ENCODE assay signal across 15 cellular contexts in the genomic region with DNA sequence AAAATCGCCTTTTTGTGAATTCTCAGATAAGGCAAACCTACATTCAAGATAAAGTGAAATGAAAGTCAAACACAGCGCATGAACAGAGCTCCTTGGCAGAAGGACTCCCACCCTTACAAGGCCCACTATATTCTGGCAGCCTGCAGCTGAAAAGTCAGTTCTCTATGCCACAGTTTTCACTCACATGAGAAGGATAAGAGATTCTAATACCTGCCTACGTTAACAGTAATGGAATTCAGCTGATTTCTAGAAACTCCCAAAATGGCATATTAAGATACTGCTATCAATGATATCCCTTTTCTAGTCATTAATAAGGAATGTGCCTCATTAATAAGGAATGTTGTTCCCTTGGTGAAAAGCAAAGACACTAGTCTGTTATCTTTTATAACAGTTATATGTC.
A peak's percentile ranks its signal among the peaks of the same experiment; 100 is the strongest.
DNase-seq lines count a peak whose midpoint lies in the region; ATAC-seq and TF ChIP-seq lines count a peak whose summit lies in the region.
"Had no signal": no experiment of that assay in that cellular context is flagged by ENCODE, and none has a peak within 500 bp of the region (broad histone marks: within the 10 kb centered on the region; RNA-seq: fewer than 3 reads in every experiment).

No MANE protein-coding gene starts in this region.

- H3K4me3 Mint-ChIP-seq in stimulated activated naive CD8-positive, alpha-beta T cell treated with anti-CD3 and anti-CD28 coated beads, Interleukin-15, amount 100 ng/mL, for 72 hours = no peak overlapping the region
- H3K4me3 Mint-ChIP-seq: CD4-positive, CD25-positive, alpha-beta regulatory T cell; CD8-positive, alpha-beta memory T cell; GM23338 had no signal

- H3K9me3 Mint-ChIP-seq in stimulated activated naive CD8-positive, alpha-beta T cell treated with anti-CD3 and anti-CD28 coated beads, Interleukin-15, amount 100 ng/mL, for 72 hours = no peaks in the 10 kb centered on the region
- H3K9me3 Mint-ChIP-seq: CD4-positive, CD25-positive, alpha-beta regulatory T cell; CD8-positive, alpha-beta memory T cell; GM23338 had no signal

- TF ChIP-seq CTCF in VCaP (conservative IDR thresholded peaks at IDR 0.05) (no peak), fibroblast of pulmonary artery (IDR thresholded peaks at IDR 0.05; ENCODE audit: low read length, missing control alignments) (no peak)

- no peak for ATAC-seq in HG02623 (IDR thresholded peaks at IDR 0.05; ENCODE audit: unreplicated experiment)
- ATAC-seq in stimulated activated naive CD8-positive, alpha-beta T cell treated with anti-CD3 and anti-CD28 coated beads, Interleukin-15, amount 100 ng/mL, for 72 hours = no peak
- no peak for ATAC-seq in HG02798 (IDR thresholded peaks at IDR 0.05; ENCODE audit: poor library complexity, unreplicated experiment)
- ATAC-seq: GM23338 had no signal

- DNase-seq in fibroblast of pulmonary artery (ENCODE audit: low read depth) (peak; percentile 14), putamen (ENCODE audit: low spot score) (peak; percentile 31)
- DNase-seq in stimulated activated naive CD8-positive, alpha-beta T cell treated with anti-CD3 and anti-CD28 coated beads, Interleukin-15, amount 100 ng/mL, for 72 hours = no peak
- DNase-seq: ACHN; BE2C; C1 segment of cervical spinal cord; Caco-2; CD4-positive, CD25-positive, alpha-beta regulatory T cell; CD8-positive, alpha-beta memory T cell; GDM1; HCEC 1CT had no signal

- H3K27me3 Mint-ChIP-seq in stimulated activated naive CD8-positive, alpha-beta T cell treated with anti-CD3 and anti-CD28 coated beads, Interleukin-15, amount 100 ng/mL, for 72 hours = no peaks in the 10 kb centered on the region
- H3K27me3 Mint-ChIP-seq: CD8-positive, alpha-beta memory T cell had no signal

- no peak overlapping the region for H3K4me3 ChIP-seq in fibroblast of pulmonary artery (replicated peaks; ENCODE audit: low read depth, low read length)
- H3K4me3 ChIP-seq: GM23338 had no signal

- H3K4me1 Mint-ChIP-seq in stimulated activated naive CD8-positive, alpha-beta T cell treated with anti-CD3 and anti-CD28 coated beads, Interleukin-15, amount 100 ng/mL, for 72 hours = no peaks in the 10 kb centered on the region
- H3K4me1 Mint-ChIP-seq: CD4-positive, CD25-positive, alpha-beta regulatory T cell; CD8-positive, alpha-beta memory T cell had no signal

- no peak overlapping the region for H3K27ac Mint-ChIP-seq in stimulated activated naive CD8-positive, alpha-beta T cell treated with anti-CD3 and anti-CD28 coated beads, Interleukin-15, amount 100 ng/mL, for 72 hours
- H3K27ac Mint-ChIP-seq: CD4-positive, CD25-positive, alpha-beta regulatory T cell; GM23338 had no signal

- peak overlapping the region; percentile 96 for H3K27ac ChIP-seq in VCaP

Comparison
In these comparisons a context has a peak if more than half of its experiments do, and no peak if none do; other contexts are left out.
1. DNase-seq: peak in fibroblast of pulmonary artery (single experiment) and putamen (single experiment); none in stimulated activated naive CD8-positive, alpha-beta T cell treated with anti-CD3 and anti-CD28 coated beads, Interleukin-15, amount 100 ng/mL, for 72 hours (0 of 2).